In the genomic region with DNA sequence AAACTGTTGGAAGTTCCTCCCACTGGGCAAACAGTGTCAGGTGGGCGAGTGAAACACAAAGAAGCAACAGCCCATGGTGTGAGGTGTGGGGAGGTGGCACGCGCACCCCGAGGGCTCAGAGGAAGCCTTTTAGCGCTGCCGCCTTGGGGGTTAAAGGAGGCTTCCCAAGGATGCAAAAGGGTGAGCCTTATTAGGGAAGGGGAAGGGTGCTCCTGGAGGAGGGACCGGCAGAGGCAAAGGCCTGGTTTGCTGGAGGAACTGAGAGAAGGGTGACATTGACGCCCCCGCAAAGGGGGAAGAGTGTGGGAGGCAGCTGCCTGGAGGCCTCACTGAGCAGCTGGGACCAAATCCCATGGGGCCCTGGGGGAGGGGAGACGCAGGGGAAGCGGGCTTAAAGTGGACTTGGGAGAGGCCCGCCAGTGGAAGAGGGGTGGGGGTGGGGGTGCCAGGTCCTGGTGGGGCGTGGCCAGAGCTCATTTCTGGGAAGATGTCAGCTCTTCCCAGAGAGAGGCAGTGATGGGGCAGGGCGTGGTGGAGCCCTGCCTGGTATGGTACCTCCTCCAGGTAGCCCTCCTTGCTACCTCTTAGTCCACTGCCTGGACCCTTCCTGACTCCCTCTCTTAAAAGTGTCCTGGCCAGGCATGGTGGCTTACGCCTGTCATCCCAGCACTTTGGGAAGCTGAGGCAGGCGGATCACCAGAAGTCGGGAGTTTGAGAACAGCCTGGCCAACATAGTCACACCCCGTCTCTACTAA, we compare ENCODE assay signal across 11 cellular contexts. TPM values are rescaled to one million over a fixed set of nuclear protein-coding genes. Genes with fewer than 3 reads are reported as not detected.
DNase-seq lines count a peak whose midpoint lies in the region; ATAC-seq and TF ChIP-seq lines count a peak whose summit lies in the region.
"Had no signal": no experiment of that assay in that cellular context is flagged by ENCODE, and none has a peak within 500 bp of the region (broad histone marks: within the 10 kb centered on the region; RNA-seq: fewer than 3 reads in every experiment).

No MANE protein-coding gene starts in this region.

- DNase-seq in GF-D8 (lab: John Stamatoyannopoulos, UW) (peak; percentile 60), SJCRH30 (peak; percentile 98), right lobe of liver (no peak), COR-L47 (lab: John Stamatoyannopoulos, UW) (no peak), KG1 (lab: John Stamatoyannopoulos, UW) (no peak)
- DNase-seq: IMR-90 had no signal

- ATAC-seq in HG03025 (IDR thresholded peaks at IDR 0.05; ENCODE audit: low FRiP score, unreplicated experiment), result peak; percentile 49
- peak; percentile 9 to 49 (median 48) for ATAC-seq in right lobe of liver
- no peak for ATAC-seq in HG03108 (IDR thresholded peaks at IDR 0.05; ENCODE audit: unreplicated experiment)
- no peak for ATAC-seq in HG02884 (IDR thresholded peaks at IDR 0.05; ENCODE audit: unreplicated experiment)

- no peaks in the 10 kb centered on the region for H3K9me3 ChIP-seq in SJCRH30 (replicated peaks)
- no peaks in the 10 kb centered on the region for H3K9me3 ChIP-seq in right lobe of liver

- peaks cover 25% of the 10 kb centered on the region for H3K36me3 ChIP-seq in SJCRH30
- peaks cover 0 to 10% (median 0%) of the 10 kb centered on the region in 4 donors for H3K36me3 ChIP-seq in right lobe of liver

- no peak for TF ChIP-seq CTCF in right lobe of liver (IDR thresholded peaks at IDR 0.05)

- intact Hi-C loops in right lobe of liver (cut with DNase I), result no loop called here

- 71% methylated on average over 9 of the region's 18 CpGs for WGBS in right lobe of liver (ENCODE audit: insufficient coverage, low coverage, low lambda C conversion rate, missing lambda C conversion rate)

- peak overlapping the region; percentile 54 for H3K27ac ChIP-seq in SJCRH30
- no peak overlapping the region for H3K27ac ChIP-seq in right lobe of liver

- H3K4me1 ChIP-seq in SJCRH30, result peaks cover 15% of the 10 kb centered on the region
- no peaks in the 10 kb centered on the region for H3K4me1 ChIP-seq in right lobe of liver

- no peak for TF ChIP-seq POLR2A in right lobe of liver (IDR thresholded peaks at IDR 0.05)

- H3K27me3 ChIP-seq in SJCRH30, result no peaks in the 10 kb centered on the region
- H3K27me3 ChIP-seq in right lobe of liver, result no peaks in the 10 kb centered on the region

- no peak overlapping the region for H3K4me3 ChIP-seq in SJCRH30
- no peak overlapping the region for H3K4me3 ChIP-seq in right lobe of liver
- H3K4me3 ChIP-seq: smooth muscle cell had no signal

RNA-seq across cellular contexts. Expression of gene FCHO1, which starts 12.0 kb away (rescaled TPM):
- 2.8 and 3.0 TPM in 2 replicates for total RNA-seq in SJCRH30 (2014; rRNA removed; shearing (Covaris generic))
- total RNA-seq in right lobe of liver, result 1 to 10 TPM in 4 of 6 experiments, under 1 TPM in 2; 0.93 to 3.6 (median 1.3) TPM

RNA-seq across cellular contexts. Expression of gene MAP1S, which starts 20.0 kb away (rescaled TPM):
- 27.3 and 29.6 TPM in 2 replicates for total RNA-seq in SJCRH30 (2014; rRNA removed; shearing (Covaris generic))
- total RNA-seq in right lobe of liver, result 10 to 100 TPM; 11.1 to 31.3 (median 14.9) TPM

RNA-seq across cellular contexts. Expression of gene UNC13A, which starts 51.1 kb away (rescaled TPM):
- total RNA-seq in SJCRH30 (2014; rRNA removed; shearing (Covaris generic)), result 0.02 TPM in 1 of 2 replicates, not detected in the other
- total RNA-seq in right lobe of liver, result under 1 TPM in 1 of 6 experiments, not detected in 5; 0.02 TPM

RNA-seq across cellular contexts. Expression of gene B3GNT3, which starts 55.6 kb away (rescaled TPM):
- total RNA-seq in SJCRH30 (2014; rRNA removed; shearing (Covaris generic)), result not detected in 2 replicates
- total RNA-seq in right lobe of liver, result 10 to 100 TPM in 2 of 6 experiments, 1 to 10 TPM in 3, under 1 TPM in 1; 0.26 to 13.6 (median 3.1) TPM
- total RNA-seq: IMR-90, SK-MEL-5 had no signal

Comparison
In these comparisons a context has a peak if more than half of its experiments do, and no peak if none do; other contexts are left out.
1. DNase-seq: peak in GF-D8 (single experiment) and SJCRH30 (2 of 2); none in right lobe of liver (0 of 3), COR-L47 (single experiment) and KG1 (single experiment).
2. ATAC-seq: peak in HG03025 (single experiment) and right lobe of liver (4 of 4); none in HG03108 (single experiment) and HG02884 (single experiment).